10 cellular contexts compared by ENCODE assay signal in genomic region chr11:72591785-72592490, GRCh38.
DNase-seq lines count a peak whose midpoint lies in the region; ATAC-seq and TF ChIP-seq lines count a peak whose summit lies in the region.
"Had no signal": no experiment of that assay in that cellular context is flagged by ENCODE, and none has a peak within 500 bp of the region (broad histone marks: within the 10 kb centered on the region; RNA-seq: fewer than 3 reads in every experiment).

No MANE protein-coding gene starts in this region.

- H3K27me3 Mint-ChIP-seq in IgD-negative memory B cell (peaks cover 42% of the 10 kb centered on the region), GM23338 (ENCODE audit: insufficient read depth, low read depth, poor library complexity) (peaks cover 51% of the 10 kb centered on the region)
- H3K27me3 Mint-ChIP-seq in activated T-helper 2 cell treated with anti-CD3 and anti-CD28 coated beads, Interferon-gamma antibody, Interleukin-2, Interleukin-4, amounts not matched to agents 10 μg/mL and 5 μg/mL and 100 μg/mL, durations not matched to agents 14 hours and 24 hours and 36 hours (ENCODE audit: low read depth) = peaks cover 57% of the 10 kb centered on the region

- H4K20me1 ChIP-seq in GM23338 (replicated peaks; ENCODE audit: insufficient read depth) = no peaks in the 10 kb centered on the region

- no peaks in the 10 kb centered on the region for H3K79me2 ChIP-seq in GM23338 (replicated peaks; ENCODE audit: insufficient read depth)

- 0 out of 2 replicates have a peak, but pooled peaks cover 3% of the 10 kb centered on the region for H3F3A ChIP-seq in GM23338 (replicated peaks; ENCODE audit: low read depth)

- DNase-seq in SHP77 treated with DMSO at 0.1 percent for 48 hours (lab: John Stamatoyannopoulos, UW) = peak; percentile 25
- peak; percentile 20 for DNase-seq in activated T-helper 2 cell treated with anti-CD3 and anti-CD28 coated beads, Interferon-gamma antibody, Interleukin-2, Interleukin-4, amounts not matched to agents 10 μg/mL and 5 μg/mL and 100 μg/mL, durations not matched to agents 14 hours and 24 hours and 36 hours (ENCODE audit: low spot score)
- peak; percentile 85 for DNase-seq in putamen (ENCODE audit: low spot score)
- DNase-seq in GM23338 (ENCODE audit: low spot score) = no peak
- DNase-seq in NCI-H774 (lab: John Stamatoyannopoulos, UW) = no peak

- H2AFZ ChIP-seq in GM23338 = no peak overlapping the region

- ATAC-seq in GM19023 (IDR thresholded peaks at IDR 0.05; ENCODE audit: unreplicated experiment) (no peak), HG02852 (IDR thresholded peaks at IDR 0.05; ENCODE audit: unreplicated experiment) (no peak), GM23338 (no peak)
- ATAC-seq: HCT116 had no signal

- no peak overlapping the region for H3K4me2 ChIP-seq in GM23338

- H3K9me2 ChIP-seq in GM23338 (ENCODE audit: insufficient read depth) = no peaks in the 10 kb centered on the region

- no peaks in the 10 kb centered on the region for H3K9me3 Mint-ChIP-seq in IgD-negative memory B cell
- H3K9me3 Mint-ChIP-seq in activated T-helper 2 cell treated with anti-CD3 and anti-CD28 coated beads, Interferon-gamma antibody, Interleukin-2, Interleukin-4, amounts not matched to agents 10 μg/mL and 5 μg/mL and 100 μg/mL, durations not matched to agents 14 hours and 24 hours and 36 hours = no peaks in the 10 kb centered on the region
- H3K9me3 Mint-ChIP-seq in GM23338 = no peaks in the 10 kb centered on the region
- H3K9me3 Mint-ChIP-seq: activated naive CD4-positive, alpha-beta T cell treated with anti-CD3 and anti-CD28 coated beads, Interleukin-2, amount 50 U/mL, for 24 hours had no signal

- H3K36me3 ChIP-seq in GM23338 (ENCODE audit: insufficient read depth) = no peaks in the 10 kb centered on the region

- H3K4me3 Mint-ChIP-seq in IgD-negative memory B cell (peak overlapping the region; percentile 44 to 83 (median 59)), GM23338 (no peak overlapping the region; the same call in 2 of the 3 replicates)
- no peak overlapping the region for H3K4me3 Mint-ChIP-seq in activated T-helper 2 cell treated with anti-CD3 and anti-CD28 coated beads, Interferon-gamma antibody, Interleukin-2, Interleukin-4, amounts not matched to agents 10 μg/mL and 5 μg/mL and 100 μg/mL, durations not matched to agents 14 hours and 24 hours and 36 hours (ENCODE audit: low read depth)
- H3K4me3 Mint-ChIP-seq: activated naive CD4-positive, alpha-beta T cell treated with anti-CD3 and anti-CD28 coated beads, Interleukin-2, amount 50 U/mL, for 24 hours had no signal

- H3K36me3 Mint-ChIP-seq in IgD-negative memory B cell (no peaks in the 10 kb centered on the region), GM23338 (ENCODE audit: low read depth) (no peaks in the 10 kb centered on the region)
- H3K36me3 Mint-ChIP-seq in activated T-helper 2 cell treated with anti-CD3 and anti-CD28 coated beads, Interferon-gamma antibody, Interleukin-2, Interleukin-4, amounts not matched to agents 10 μg/mL and 5 μg/mL and 100 μg/mL, durations not matched to agents 14 hours and 24 hours and 36 hours (ENCODE audit: low read depth) = no peaks in the 10 kb centered on the region
- H3K36me3 Mint-ChIP-seq: activated naive CD4-positive, alpha-beta T cell treated with anti-CD3 and anti-CD28 coated beads, Interleukin-2, amount 50 U/mL, for 24 hours had no signal

- H3K4me1 ChIP-seq in GM23338 (ENCODE audit: insufficient read depth) = peaks cover 24% of the 10 kb centered on the region; the same call in 1 of the 2 replicates

- intact Hi-C loops in activated T-helper 2 cell treated with anti-CD3 and anti-CD28 coated beads, Interferon-gamma antibody, Interleukin-2, Interleukin-4, amounts not matched to agents 10 μg/mL and 5 μg/mL and 100 μg/mL, durations not matched to agents 14 hours and 24 hours and 36 hours (cut with micrococcal nuclease) = no loop called here

- no peak overlapping the region for H3K27ac ChIP-seq in GM23338 (ENCODE audit: low read depth)

- peaks cover 15 to 23% (median 23%) of the 10 kb centered on the region in 3 donors for H3K4me1 Mint-ChIP-seq in IgD-negative memory B cell
- H3K4me1 Mint-ChIP-seq in activated T-helper 2 cell treated with anti-CD3 and anti-CD28 coated beads, Interferon-gamma antibody, Interleukin-2, Interleukin-4, amounts not matched to agents 10 μg/mL and 5 μg/mL and 100 μg/mL, durations not matched to agents 14 hours and 24 hours and 36 hours (ENCODE audit: low read depth) = peaks cover 17% of the 10 kb centered on the region
- peaks cover 55% of the 10 kb centered on the region for H3K4me1 Mint-ChIP-seq in GM23338

- H3K27me3 ChIP-seq in GM23338 (ENCODE audit: insufficient read depth) = peaks cover 48% of the 10 kb centered on the region

- TF ChIP-seq CTCF in GM23338 (conservative IDR thresholded peaks at IDR 0.05; ENCODE audit: low read depth in 2 of 2) = no peak

- H3K27ac Mint-ChIP-seq in IgD-negative memory B cell (peak overlapping the region in 2 of 3 donors; percentile 25 to 42), GM23338 (no peak overlapping the region)
- no peak overlapping the region for H3K27ac Mint-ChIP-seq in activated T-helper 2 cell treated with anti-CD3 and anti-CD28 coated beads, Interferon-gamma antibody, Interleukin-2, Interleukin-4, amounts not matched to agents 10 μg/mL and 5 μg/mL and 100 μg/mL, durations not matched to agents 14 hours and 24 hours and 36 hours
- H3K27ac Mint-ChIP-seq: activated naive CD4-positive, alpha-beta T cell treated with anti-CD3 and anti-CD28 coated beads, Interleukin-2, amount 50 U/mL, for 24 hours had no signal

- H3K4me3 ChIP-seq in GM23338 = no peak overlapping the region

TF ChIP-seq in GM23338, 12 proteins besides CTCF, POLR2A, EP300 and RAD21:
- no peak for TF ChIP-seq POLR2AphosphoS5 (IDR thresholded peaks at IDR 0.05; ENCODE audit: low read depth)
- TF ChIP-seq EZH2 (IDR thresholded peaks at IDR 0.05; ENCODE audit: low read depth, unreplicated experiment) = no peak
- TF ChIP-seq ETS1 (IDR thresholded peaks at IDR 0.05) = no peak
- no peak for TF ChIP-seq CREB1 (CRISPR knock-in tag; IDR thresholded peaks at IDR 0.05; ENCODE audit: low read depth)
- no peak for TF ChIP-seq STAT1 (IDR thresholded peaks at IDR 0.05; ENCODE audit: unreplicated experiment)
- no peak for TF ChIP-seq NANOG (IDR thresholded peaks at IDR 0.05; ENCODE audit: borderline replicate concordance)
- no peak for TF ChIP-seq ZNF331 (CRISPR knock-in tag; IDR thresholded peaks at IDR 0.05; ENCODE audit: low read depth)
- TF ChIP-seq JUNB (IDR thresholded peaks at IDR 0.05; ENCODE audit: unreplicated experiment) = no peak

Comparison
In these comparisons a context has a peak if more than half of its experiments do, and no peak if none do; other contexts are left out.
1. H3K27ac Mint-ChIP-seq: peak in IgD-negative memory B cell (2 of 3); none in activated T-helper 2 cell treated with anti-CD3 and anti-CD28 coated beads, Interferon-gamma antibody, Interleukin-2, Interleukin-4, amounts not matched to agents 10 μg/mL and 5 μg/mL and 100 μg/mL, durations not matched to agents 14 hours and 24 hours and 36 hours (single experiment) and GM23338 (single experiment).
2. H3K4me3 Mint-ChIP-seq: peak in IgD-negative memory B cell (4 of 4); none in activated T-helper 2 cell treated with anti-CD3 and anti-CD28 coated beads, Interferon-gamma antibody, Interleukin-2, Interleukin-4, amounts not matched to agents 10 μg/mL and 5 μg/mL and 100 μg/mL, durations not matched to agents 14 hours and 24 hours and 36 hours (single experiment) and GM23338 (single experiment).
3. DNase-seq: peak in SHP77 treated with DMSO at 0.1 percent for 48 hours (single experiment), activated T-helper 2 cell treated with anti-CD3 and anti-CD28 coated beads, Interferon-gamma antibody, Interleukin-2, Interleukin-4, amounts not matched to agents 10 μg/mL and 5 μg/mL and 100 μg/mL, durations not matched to agents 14 hours and 24 hours and 36 hours (single experiment) and putamen (single experiment); none in GM23338 (single experiment) and NCI-H774 (single experiment).